In the genomic region with DNA sequence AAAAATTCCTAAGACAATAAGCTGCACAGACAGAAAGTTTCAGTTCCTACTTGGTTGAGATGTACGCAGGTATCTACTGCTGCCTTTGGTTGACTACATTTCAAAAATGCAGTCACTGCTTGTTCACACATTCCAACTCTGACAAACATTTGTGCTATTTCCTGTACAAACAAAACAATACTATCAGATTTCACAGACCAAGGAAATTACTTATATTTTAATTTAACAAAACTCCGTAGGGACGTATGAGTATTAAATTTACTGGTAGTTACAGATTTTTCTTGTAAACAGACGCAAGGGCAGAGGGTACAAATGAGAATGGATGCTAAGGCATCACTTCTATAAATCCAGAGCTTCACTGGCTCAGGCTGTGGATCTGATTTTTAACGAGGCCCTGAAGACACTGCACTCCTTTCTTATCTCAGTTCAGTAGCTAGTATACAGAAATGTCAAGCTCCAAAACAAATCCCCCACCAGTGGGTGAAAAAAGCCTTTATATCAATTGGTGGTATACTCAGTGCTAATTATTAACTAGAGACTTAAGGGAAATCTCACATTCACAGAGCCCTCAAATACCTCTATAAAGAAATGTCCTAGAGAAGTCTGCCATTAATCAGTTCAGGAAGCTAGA, we compare ENCODE assay signal across 8 cellular contexts. TPM values are rescaled to one million over a fixed set of nuclear protein-coding genes. Genes with fewer than 3 reads are reported as not detected.
DNase-seq lines count a peak whose midpoint lies in the region; ATAC-seq and TF ChIP-seq lines count a peak whose summit lies in the region.

No MANE protein-coding gene starts in this region.

- DNase-seq in EL (peak; percentile 73), HEK293T (ENCODE audit: extremely low spot score) (peak; percentile 8), RPMI7951 (ENCODE audit: low read depth) (peak; percentile 35), islet precursor cell (peak; percentile 61), NCI-H1105 treated with DMSO at 0.1 percent for 48 hours (lab: John Stamatoyannopoulos, UW) (no peak), SW480 (ENCODE audit: low spot score) (no peak), hippocampal formation (lab: John Stamatoyannopoulos, UW) (no peak)

- ATAC-seq in HG03025 (IDR thresholded peaks at IDR 0.05; ENCODE audit: low FRiP score, unreplicated experiment): no peak

- POLR2A ChIA-PET in HEK293T (lab: Yijun Ruan, JAX): no interaction called here

- CTCF ChIA-PET in HEK293T (lab: Yijun Ruan, JAX): no interaction called here

TF ChIP-seq in HEK293T, 16 proteins besides CTCF, POLR2A, EP300 and RAD21:
- TF ChIP-seq FOXK2 (IDR thresholded peaks at IDR 0.05) (no peak), CTBP1 (IDR thresholded peaks at IDR 0.05; ENCODE audit: borderline replicate concordance) (no peak), SP1 (IDR thresholded peaks at IDR 0.05) (no peak), L3MBTL2 (conservative IDR thresholded peaks at IDR 0.05) (no peak), BHLHE40 (IDR thresholded peaks at IDR 0.05; ENCODE audit: borderline replicate concordance) (no peak), HDGF (IDR thresholded peaks at IDR 0.05; ENCODE audit: borderline replicate concordance) (no peak), ELF4 (IDR thresholded peaks at IDR 0.05) (no peak), ARNT (IDR thresholded peaks at IDR 0.05) (no peak), NFRKB (IDR thresholded peaks at IDR 0.05) (no peak), FOXM1 (IDR thresholded peaks at IDR 0.05; ENCODE audit: borderline replicate concordance) (no peak), SUZ12 (IDR thresholded peaks at IDR 0.05) (no peak), ZNF384 (IDR thresholded peaks at IDR 0.05) (no peak), LEF1 (IDR thresholded peaks at IDR 0.05; ENCODE audit: borderline replicate concordance) (no peak), FOXA1 (IDR thresholded peaks at IDR 0.05) (no peak), TARDBP (IDR thresholded peaks at IDR 0.05) (no peak)
- TF ChIP-seq, protein P1, sequence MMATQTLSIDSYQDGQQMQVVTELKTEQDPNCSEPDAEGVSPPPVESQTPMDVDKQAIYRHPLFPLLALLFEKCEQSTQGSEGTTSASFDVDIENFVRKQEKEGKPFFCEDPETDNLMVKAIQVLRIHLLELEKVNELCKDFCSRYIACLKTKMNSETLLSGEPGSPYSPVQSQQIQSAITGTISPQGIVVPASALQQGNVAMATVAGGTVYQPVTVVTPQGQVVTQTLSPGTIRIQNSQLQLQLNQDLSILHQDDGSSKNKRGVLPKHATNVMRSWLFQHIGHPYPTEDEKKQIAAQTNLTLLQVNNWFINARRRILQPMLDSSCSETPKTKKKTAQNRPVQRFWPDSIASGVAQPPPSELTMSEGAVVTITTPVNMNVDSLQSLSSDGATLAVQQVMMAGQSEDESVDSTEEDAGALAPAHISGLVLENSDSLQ (IDR thresholded peaks at IDR 0.05): no peak

RNA-seq across cellular contexts. Expression of a gene that starts 31.7 kb away (rescaled TPM):
- total RNA-seq in RPMI7951 (2014; rRNA removed; shearing (Covaris generic)): 13.0 and 18.0 TPM in 2 replicates

RNA-seq across cellular contexts. Expression of a gene that starts 56.4 kb away (rescaled TPM):
- 12.9 and 14.4 TPM in 2 replicates for total RNA-seq in RPMI7951 (2014; rRNA removed; shearing (Covaris generic))

Comparison
In these comparisons a context has a peak if more than half of its experiments do, and no peak if none do; other contexts are left out.
1. DNase-seq: peak in EL (single experiment), HEK293T (single experiment), RPMI7951 (single experiment) and islet precursor cell (single experiment); none in NCI-H1105 treated with DMSO at 0.1 percent for 48 hours (single experiment), SW480 (single experiment) and hippocampal formation (0 of 2).